Comparison of ENCODE assay signal across 39 cellular contexts in the genomic region with DNA sequence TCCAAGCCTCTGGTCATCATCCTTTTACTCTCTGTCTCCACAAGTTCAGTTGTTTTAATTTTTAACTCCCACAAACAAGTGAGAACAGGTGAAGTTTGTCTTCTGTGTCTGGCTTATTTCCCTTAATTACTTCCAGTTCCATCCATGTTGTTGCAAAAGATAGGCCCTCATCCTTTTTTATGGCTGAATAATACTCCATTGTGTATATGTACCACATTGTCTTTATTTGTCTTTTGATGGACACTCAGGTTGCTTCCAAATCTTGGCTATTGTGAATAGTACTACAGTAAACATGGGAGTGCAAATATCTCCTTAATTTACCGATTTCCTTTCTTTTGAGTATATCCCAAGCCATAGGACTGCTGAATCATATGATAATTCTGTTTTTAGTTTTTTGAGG.
"Had no signal": no experiment of that assay in that cellular context is flagged by ENCODE, and none has a peak within 500 bp of the region (broad histone marks: within the 10 kb centered on the region; RNA-seq: fewer than 3 reads in every experiment).

No MANE protein-coding gene starts in this region.

- H3K36me3 ChIP-seq: adrenal gland, ascending aorta, brain microvascular endothelial cell, breast epithelium, cardiac muscle cell had no signal

- ATAC-seq: activated naive CD4-positive, alpha-beta T cell treated with anti-CD3 and anti-CD28 coated beads, Interleukin-2, amount 50 U/mL, for 72 hours; activated naive CD8-positive, alpha-beta T cell treated with anti-CD3 and anti-CD28 coated beads, Interleukin-2, amount 50 U/mL, for 24 hours; activated T-cell treated with anti-CD3 and anti-CD28 coated beads, Interleukin-2, amount 50 U/mL, for 4 hours; activated T-cell treated with anti-CD3 and anti-CD28 coated beads, Interleukin-2, amount 50 U/mL, for 72 hours; activated T-helper 17 cell treated with anti-CD3 and anti-CD28 coated beads, Interleukin-2, amount 50 U/mL, for 72 hours; body of pancreas had no signal

- H3K4me1 ChIP-seq: adrenal gland, ascending aorta, body of pancreas, breast epithelium had no signal

- H3K4me3 Mint-ChIP-seq: activated naive CD4-positive, alpha-beta T cell treated with anti-CD3 and anti-CD28 coated beads for 36 hours; activated naive CD4-positive, alpha-beta T cell treated with anti-CD3 and anti-CD28 coated beads, Interleukin-2, amount 10 ng/mL, durations not matched to agents 7 days and 5 days; activated naive CD4-positive, alpha-beta T cell treated with anti-CD3 and anti-CD28 coated beads, Interleukin-2, amount 50 U/mL, for 24 hours; activated naive CD8-positive, alpha-beta T cell; activated naive CD8-positive, alpha-beta T cell treated with anti-CD3 and anti-CD28 coated beads for 36 hours; activated naive CD8-positive, alpha-beta T cell treated with anti-CD3 and anti-CD28 coated beads, Interleukin-2, amount 10 ng/mL, durations not matched to agents 7 days and 5 days; activated naive CD8-positive, alpha-beta T cell treated with anti-CD3 and anti-CD28 coated beads, Interleukin-2, amount 50 U/mL, for 24 hours; activated T-cell treated with anti-CD3 and anti-CD28 coated beads, Interleukin-2, amount 50 U/mL, for 4 hours; activated T-cell treated with anti-CD3 and anti-CD28 coated beads, Interleukin-2, amount 50 U/mL, for 72 hours; activated T-helper 1 cell treated with anti-CD3 and anti-CD28 coated beads, Interleukin-12 subunit alpha, Interleukin-12 subunit beta, Interleukin-2, Interleukin-4 antibody, amounts not matched to agents 30 ng/mL and 10 ng/mL and 1 ng/mL, durations not matched to agents 14 hours and 24 hours and 36 hours; activated T-helper 17 cell treated with anti-CD3 and anti-CD28 coated beads, Interleukin-2, amount 50 U/mL, for 72 hours; brain; central memory CD8-positive, alpha-beta T cell had no signal

- H3K27me3 Mint-ChIP-seq: activated naive CD4-positive, alpha-beta T cell treated with anti-CD3 and anti-CD28 coated beads, Interleukin-2, amount 10 ng/mL, durations not matched to agents 7 days and 5 days; activated naive CD4-positive, alpha-beta T cell treated with anti-CD3 and anti-CD28 coated beads, Interleukin-2, amount 50 U/mL, for 24 hours; activated naive CD8-positive, alpha-beta T cell; activated naive CD8-positive, alpha-beta T cell treated with anti-CD3 and anti-CD28 coated beads for 36 hours; activated naive CD8-positive, alpha-beta T cell treated with anti-CD3 and anti-CD28 coated beads, Interleukin-2, amount 10 ng/mL, durations not matched to agents 7 days and 5 days; activated naive CD8-positive, alpha-beta T cell treated with anti-CD3 and anti-CD28 coated beads, Interleukin-2, amount 50 U/mL, for 24 hours; activated T-helper 17 cell treated with anti-CD3 and anti-CD28 coated beads, Interleukin-2, amount 50 U/mL, for 72 hours; brain; central memory CD8-positive, alpha-beta T cell had no signal

- H3K27ac ChIP-seq: adrenal gland, ascending aorta, body of pancreas, brain microvascular endothelial cell, breast epithelium, cardiac muscle cell had no signal

- H3K36me3 Mint-ChIP-seq: activated naive CD4-positive, alpha-beta T cell treated with anti-CD3 and anti-CD28 coated beads, Interleukin-2, amount 10 ng/mL, durations not matched to agents 7 days and 5 days; activated naive CD4-positive, alpha-beta T cell treated with anti-CD3 and anti-CD28 coated beads, Interleukin-2, amount 50 U/mL, for 72 hours; activated naive CD8-positive, alpha-beta T cell treated with anti-CD3 and anti-CD28 coated beads, Interleukin-2, amount 10 ng/mL, durations not matched to agents 7 days and 5 days had no signal

- H3K4me3 ChIP-seq: adrenal gland, ascending aorta, body of pancreas, breast epithelium, cardiac muscle cell had no signal

- H3K27ac Mint-ChIP-seq: activated naive CD4-positive, alpha-beta T cell treated with anti-CD3 and anti-CD28 coated beads for 36 hours; activated naive CD4-positive, alpha-beta T cell treated with anti-CD3 and anti-CD28 coated beads, Interleukin-2, amount 10 ng/mL, durations not matched to agents 7 days and 5 days; activated naive CD4-positive, alpha-beta T cell treated with anti-CD3 and anti-CD28 coated beads, Interleukin-2, amount 50 U/mL, for 24 hours; activated naive CD4-positive, alpha-beta T cell treated with anti-CD3 and anti-CD28 coated beads, Interleukin-2, amount 50 U/mL, for 72 hours; activated naive CD8-positive, alpha-beta T cell; activated naive CD8-positive, alpha-beta T cell treated with anti-CD3 and anti-CD28 coated beads for 36 hours; activated naive CD8-positive, alpha-beta T cell treated with anti-CD3 and anti-CD28 coated beads, Interleukin-2, amount 10 ng/mL, durations not matched to agents 7 days and 5 days; activated naive CD8-positive, alpha-beta T cell treated with anti-CD3 and anti-CD28 coated beads, Interleukin-2, amount 50 U/mL, for 24 hours; activated T-cell treated with anti-CD3 and anti-CD28 coated beads, Interleukin-2, amount 50 U/mL, for 72 hours; activated T-helper 1 cell treated with anti-CD3 and anti-CD28 coated beads, Interleukin-12 subunit alpha, Interleukin-12 subunit beta, Interleukin-2, Interleukin-4 antibody, amounts not matched to agents 30 ng/mL and 10 ng/mL and 1 ng/mL, durations not matched to agents 14 hours and 24 hours and 36 hours; activated T-helper 17 cell treated with anti-CD3 and anti-CD28 coated beads, Interleukin-2, amount 50 U/mL, for 72 hours; activated T-helper 2 cell treated with anti-CD3 and anti-CD28 coated beads, Interferon-gamma antibody, Interleukin-2, Interleukin-4, amounts not matched to agents 10 μg/mL and 5 μg/mL and 100 μg/mL, durations not matched to agents 14 hours and 24 hours and 36 hours; brain had no signal

- H3K27me3 ChIP-seq: adrenal gland, ascending aorta, body of pancreas, brain microvascular endothelial cell, breast epithelium, cardiac muscle cell had no signal

- H3K9me3 ChIP-seq: ascending aorta, body of pancreas, breast epithelium had no signal

- FAIRE-seq: astrocyte, bronchial epithelial cell, colon had no signal

- H3K9me3 Mint-ChIP-seq: activated naive CD4-positive, alpha-beta T cell treated with anti-CD3 and anti-CD28 coated beads, Interleukin-2, amount 10 ng/mL, durations not matched to agents 7 days and 5 days; activated naive CD8-positive, alpha-beta T cell treated with anti-CD3 and anti-CD28 coated beads, Interleukin-2, amount 10 ng/mL, durations not matched to agents 7 days and 5 days; activated T-helper 1 cell treated with anti-CD3 and anti-CD28 coated beads, Interleukin-12 subunit alpha, Interleukin-12 subunit beta, Interleukin-2, Interleukin-4 antibody, amounts not matched to agents 30 ng/mL and 10 ng/mL and 1 ng/mL, durations not matched to agents 14 hours and 24 hours and 36 hours; activated T-helper 2 cell treated with anti-CD3 and anti-CD28 coated beads, Interferon-gamma antibody, Interleukin-2, Interleukin-4, amounts not matched to agents 10 μg/mL and 5 μg/mL and 100 μg/mL, durations not matched to agents 14 hours and 24 hours and 36 hours had no signal

- H3K4me1 Mint-ChIP-seq: activated naive CD4-positive, alpha-beta T cell treated with anti-CD3 and anti-CD28 coated beads, Interleukin-2, amount 10 ng/mL, durations not matched to agents 7 days and 5 days; activated naive CD4-positive, alpha-beta T cell treated with anti-CD3 and anti-CD28 coated beads, Interleukin-2, amount 50 U/mL, for 24 hours; activated naive CD8-positive, alpha-beta T cell treated with anti-CD3 and anti-CD28 coated beads for 36 hours; activated naive CD8-positive, alpha-beta T cell treated with anti-CD3 and anti-CD28 coated beads, Interleukin-2, amount 10 ng/mL, durations not matched to agents 7 days and 5 days; activated naive CD8-positive, alpha-beta T cell treated with anti-CD3 and anti-CD28 coated beads, Interleukin-2, amount 50 U/mL, for 24 hours; activated T-helper 17 cell treated with anti-CD3 and anti-CD28 coated beads, Interleukin-2, amount 50 U/mL, for 72 hours; central memory CD8-positive, alpha-beta T cell had no signal

- DNase-seq: activated effector memory CD4-positive, alpha-beta T cell treated with anti-CD3 and anti-CD28 coated beads, Interleukin-2, amount 50 U/mL, for 16 hours; activated effector memory CD4-positive, alpha-beta T cell treated with Interleukin-2 at 50 U/mL for 16 hours; activated gamma-delta T cell; activated gamma-delta T cell treated with Interleukin-2 at 50 U/mL for 16 hours; activated naive CD4-positive, alpha-beta T cell; activated naive CD4-positive, alpha-beta T cell treated with anti-CD3 and anti-CD28 coated beads for 36 hours; activated naive CD4-positive, alpha-beta T cell treated with anti-CD3 and anti-CD28 coated beads, Interleukin-2, amount 10 ng/mL, durations not matched to agents 7 days and 5 days; activated naive CD4-positive, alpha-beta T cell treated with anti-CD3 and anti-CD28 coated beads, Interleukin-2, amount 50 U/mL, for 16 hours; activated naive CD4-positive, alpha-beta T cell treated with Interleukin-2 at 50 U/mL for 16 hours; activated naive CD8-positive, alpha-beta T cell treated with anti-CD3 and anti-CD28 coated beads for 36 hours; activated naive CD8-positive, alpha-beta T cell treated with anti-CD3 and anti-CD28 coated beads, Interleukin-2, amount 10 ng/mL, durations not matched to agents 7 days and 5 days; activated naive CD8-positive, alpha-beta T cell treated with anti-CD3 and anti-CD28 coated beads, Interleukin-2, amount 50 U/mL, for 24 hours; activated T-cell treated with anti-CD3 and anti-CD28 coated beads, Interleukin-2, amount 50 U/mL, for 4 hours; activated T-cell treated with anti-CD3 and anti-CD28 coated beads, Interleukin-2, amount 50 U/mL, for 48 hours; activated T-cell treated with anti-CD3 and anti-CD28 coated beads, Interleukin-2, amount 50 U/mL, for 72 hours; adrenal gland; amniotic stem cell; amygdala; anterior cingulate cortex; aorta; body of pancreas; brain microvascular endothelial cell; caudate nucleus; central memory CD4-positive, alpha-beta T cell; cerebellar nuclear complex had no signal
